Comparison of ENCODE assay signal across 24 cellular contexts in genomic region chr2:10387033-10387432, GRCh38.
DNase-seq lines count a peak whose midpoint lies in the region; ATAC-seq and TF ChIP-seq lines count a peak whose summit lies in the region.
"Had no signal": no experiment of that assay in that cellular context is flagged by ENCODE, and none has a peak within 500 bp of the region (broad histone marks: within the 10 kb centered on the region; RNA-seq: fewer than 3 reads in every experiment).

No MANE protein-coding gene starts in this region.

- no peaks in the 10 kb centered on the region for H3K9me2 ChIP-seq in MM.1S (replicated peaks; ENCODE audit: insufficient read depth, low read length)

- H3K9me3 ChIP-seq in MM.1S (replicated peaks; ENCODE audit: insufficient read depth, low read length) = no peaks in the 10 kb centered on the region
- no peaks in the 10 kb centered on the region for H3K9me3 ChIP-seq in effector memory CD4-positive, alpha-beta T cell (ENCODE audit: control insufficient read depth, low read length)
- H3K9me3 ChIP-seq in gastrocnemius medialis = no peaks in the 10 kb centered on the region
- H3K9me3 ChIP-seq: colonic mucosa, prostate gland had no signal

- no peak overlapping the region for H3K4me3 Mint-ChIP-seq in stimulated activated memory B cell treated with anti-CD40 and anti-IgM and Interleukin-4, amounts not matched to agents 10 μg/mL and 1 μg/mL and 100 μg/mL, for 72 hours
- H3K4me3 Mint-ChIP-seq: GM23338 had no signal

- H3K27ac ChIP-seq in MM.1S (ENCODE audit: low read length) (peak overlapping the region; percentile 40; the same call in 1 of the 2 replicates), gastrocnemius medialis (no peak overlapping the region)
- H3K27ac ChIP-seq in effector memory CD4-positive, alpha-beta T cell (ENCODE audit: insufficient read depth, low read length, poor library complexity, severe bottlenecking) = peak overlapping the region; percentile 10
- H3K27ac ChIP-seq: 22Rv1, colonic mucosa, prostate gland had no signal

- DNase-seq in NCI-H1417 (lab: John Stamatoyannopoulos, UW) = peak in 2 of 3 experiments; percentile 21 to 27
- no peak for DNase-seq in NCI-H1417 treated with DMSO at 0.1 percent for 48 hours (lab: John Stamatoyannopoulos, UW)
- DNase-seq in MM.1S = no peak
- DNase-seq in effector memory CD4-positive, alpha-beta T cell = no peak
- no peak for DNase-seq in superior temporal gyrus (ENCODE audit: extremely low spot score)
- no peak for DNase-seq in gastrocnemius medialis
- DNase-seq: activated CD4-positive, alpha-beta T cell treated with anti-CD3 and anti-CD28 coated beads for 1 hour; activated CD8-positive, alpha-beta memory T cell treated with anti-CD3 and anti-CD28 coated beads for 24 hours; activated effector memory CD4-positive, alpha-beta T cell treated with Interleukin-2 at 50 U/mL for 16 hours; activated naive CD8-positive, alpha-beta T cell treated with anti-CD3 and anti-CD28 coated beads for 36 hours; CD8-positive, alpha-beta memory T cell; colonic mucosa; effector CD8-positive, alpha-beta T cell; GF-D8; head of caudate nucleus; HFFc6; NCI-H1694 treated with DMSO at 0.1 percent for 48 hours; RPMI8226 had no signal

- peaks cover 14% of the 10 kb centered on the region for H3F3A ChIP-seq in MM.1S (ENCODE audit: insufficient read depth, low read length)

- peaks cover 4% of the 10 kb centered on the region for H3K36me3 Mint-ChIP-seq in stimulated activated memory B cell treated with anti-CD40 and anti-IgM and Interleukin-4, amounts not matched to agents 10 μg/mL and 1 μg/mL and 100 μg/mL, for 72 hours

- H3K27me3 ChIP-seq in MM.1S (replicated peaks; ENCODE audit: insufficient read depth, low read length) (no peaks in the 10 kb centered on the region), gastrocnemius medialis (no peaks in the 10 kb centered on the region)
- no peaks in the 10 kb centered on the region for H3K27me3 ChIP-seq in effector memory CD4-positive, alpha-beta T cell (replicated peaks; ENCODE audit: control insufficient read depth, insufficient read depth, low read length, poor library complexity, severe bottlenecking)
- H3K27me3 ChIP-seq: colonic mucosa had no signal

- peaks cover 92% of the 10 kb centered on the region for H3K4me1 Mint-ChIP-seq in stimulated activated memory B cell treated with anti-CD40 and anti-IgM and Interleukin-4, amounts not matched to agents 10 μg/mL and 1 μg/mL and 100 μg/mL, for 72 hours

- peaks cover 42% of the 10 kb centered on the region for H3K4me1 ChIP-seq in MM.1S (ENCODE audit: low read length)
- H3K4me1 ChIP-seq in effector memory CD4-positive, alpha-beta T cell (ENCODE audit: control insufficient read depth, insufficient read depth, low read length, poor library complexity, severe bottlenecking) = peaks cover 30% of the 10 kb centered on the region
- peaks cover 5 to 36% of the 10 kb centered on the region in 2 donors for H3K4me1 ChIP-seq in gastrocnemius medialis

- peak overlapping the region; percentile 12; the same call in 1 of the 2 replicates for H3K4me2 ChIP-seq in MM.1S (ENCODE audit: low read depth, low read length)
- H3K4me2 ChIP-seq: GM23338 had no signal

- no peaks in the 10 kb centered on the region for H3K9me3 Mint-ChIP-seq in stimulated activated memory B cell treated with anti-CD40 and anti-IgM and Interleukin-4, amounts not matched to agents 10 μg/mL and 1 μg/mL and 100 μg/mL, for 72 hours
- H3K9me3 Mint-ChIP-seq: activated naive CD8-positive, alpha-beta T cell treated with anti-CD3 and anti-CD28 coated beads for 36 hours; CD8-positive, alpha-beta memory T cell; GM23338; HFFc6; stimulated activated naive CD8-positive, alpha-beta T cell treated with anti-CD3 and anti-CD28 coated beads, Interleukin-15, Interleukin-2, amounts not matched to agents 100 ng/mL and 50 ng/mL, for 24 hours had no signal

- H3K36me3 ChIP-seq in MM.1S (replicated peaks; ENCODE audit: insufficient read depth, low read length) (no peaks in the 10 kb centered on the region), gastrocnemius medialis (no peaks in the 10 kb centered on the region)
- H3K36me3 ChIP-seq in effector memory CD4-positive, alpha-beta T cell (ENCODE audit: control insufficient read depth, insufficient read depth, low read length) = no peaks in the 10 kb centered on the region
- H3K36me3 ChIP-seq: colonic mucosa, prostate gland had no signal

- intact Hi-C loops in gastrocnemius medialis (cut with DNase I; ENCODE audit: low total_unique reads) = no loop called here

- H4K20me1 ChIP-seq in MM.1S (ENCODE audit: insufficient read depth, low read length) = no peaks in the 10 kb centered on the region

- no peak for TF ChIP-seq POLR2A in gastrocnemius medialis (IDR thresholded peaks at IDR 0.05)

- no peak overlapping the region for H2AFZ ChIP-seq in MM.1S (ENCODE audit: low read length)
- H2AFZ ChIP-seq: GM23338 had no signal

- no peak for ATAC-seq in stimulated activated memory B cell treated with anti-CD40 and anti-IgM and Interleukin-4, amounts not matched to agents 10 μg/mL and 1 μg/mL and 100 μg/mL, for 72 hours
- ATAC-seq in GM21381 (IDR thresholded peaks at IDR 0.05; ENCODE audit: unreplicated experiment) (no peak), gastrocnemius medialis (no peak)
- ATAC-seq: GM23338 had no signal

- peak overlapping the region; percentile 67 for H3K27ac Mint-ChIP-seq in stimulated activated memory B cell treated with anti-CD40 and anti-IgM and Interleukin-4, amounts not matched to agents 10 μg/mL and 1 μg/mL and 100 μg/mL, for 72 hours
- H3K27ac Mint-ChIP-seq: GM23338 had no signal

- peaks cover 85% of the 10 kb centered on the region for H3K79me2 ChIP-seq in MM.1S (ENCODE audit: low read length)

- H3K27me3 Mint-ChIP-seq in stimulated activated memory B cell treated with anti-CD40 and anti-IgM and Interleukin-4, amounts not matched to agents 10 μg/mL and 1 μg/mL and 100 μg/mL, for 72 hours = no peaks in the 10 kb centered on the region
- H3K27me3 Mint-ChIP-seq: activated naive CD8-positive, alpha-beta T cell treated with anti-CD3 and anti-CD28 coated beads for 36 hours; CD8-positive, alpha-beta memory T cell; stimulated activated naive CD8-positive, alpha-beta T cell treated with anti-CD3 and anti-CD28 coated beads, Interleukin-15, Interleukin-2, amounts not matched to agents 100 ng/mL and 50 ng/mL, for 24 hours had no signal

- H3K4me3 ChIP-seq in MM.1S (ENCODE audit: low read length) (no peak overlapping the region), gastrocnemius medialis (no peak overlapping the region)
- H3K4me3 ChIP-seq in effector memory CD4-positive, alpha-beta T cell (ENCODE audit: insufficient read depth, low read depth, low read length, poor library complexity, severe bottlenecking) = no peak overlapping the region
- H3K4me3 ChIP-seq: colonic mucosa, GM23338, prostate gland had no signal

- H3K9ac ChIP-seq in MM.1S (ENCODE audit: low read length) = no peak overlapping the region

- TF ChIP-seq CTCF in MM.1S (IDR thresholded peaks at IDR 0.05; ENCODE audit: low read length) = no peak
- no peak for TF ChIP-seq CTCF in gastrocnemius medialis (IDR thresholded peaks at IDR 0.05 in 4 of 5, conservative IDR thresholded peaks at IDR 0.05 in 1 of 5)

- in situ Hi-C loops in gastrocnemius medialis (cut with MboI; ENCODE audit: low sequenced_read_pairs in 4 of 4) = no loop called here

Comparison
In these comparisons a context has a peak if more than half of its experiments do, and no peak if none do; other contexts are left out.
1. DNase-seq: peak in NCI-H1417 (2 of 3); none in NCI-H1417 treated with DMSO at 0.1 percent for 48 hours (single experiment), MM.1S (single experiment), effector memory CD4-positive, alpha-beta T cell (0 of 3), superior temporal gyrus (single experiment) and gastrocnemius medialis (0 of 2).
2. H3K27ac ChIP-seq: peak in MM.1S (single experiment) and effector memory CD4-positive, alpha-beta T cell (single experiment); none in gastrocnemius medialis (0 of 4).